In the genomic region with DNA sequence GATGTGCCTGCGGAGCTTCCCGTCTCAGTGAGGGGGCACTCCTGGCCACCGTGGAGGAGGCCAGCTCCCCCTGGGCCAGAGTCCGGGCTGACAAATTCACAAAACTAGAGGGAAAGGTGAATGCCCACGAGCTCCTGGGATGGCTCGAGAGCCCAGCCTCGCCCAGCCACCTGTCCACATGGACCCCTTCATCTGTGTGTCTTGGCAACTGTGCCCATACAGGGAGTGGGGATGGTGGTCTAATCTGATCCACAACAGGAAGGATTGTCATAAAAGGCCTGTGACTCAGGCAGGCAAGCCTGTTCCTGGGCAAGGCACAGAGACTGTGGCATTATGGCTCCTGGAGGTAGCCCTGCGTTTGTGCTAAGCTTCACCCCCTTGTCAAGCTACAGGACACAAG, we compare ENCODE assay signal across 32 cellular contexts. TPM values are rescaled to one million over a fixed set of nuclear protein-coding genes. Genes with fewer than 3 reads are reported as not detected.
DNase-seq lines count a peak whose midpoint lies in the region; ATAC-seq and TF ChIP-seq lines count a peak whose summit lies in the region.
"Had no signal": no experiment of that assay in that cellular context is flagged by ENCODE, and none has a peak within 500 bp of the region (broad histone marks: within the 10 kb centered on the region; RNA-seq: fewer than 3 reads in every experiment).

No MANE protein-coding gene starts in this region.

- H3K79me2 ChIP-seq in smooth muscle cell (ENCODE audit: low read depth) = peaks cover 9% of the 10 kb centered on the region

- no peak overlapping the region for H3K9ac ChIP-seq in BLaER1
- no peak overlapping the region for H3K9ac ChIP-seq in smooth muscle cell (ENCODE audit: low read depth)

- H3K36me3 ChIP-seq in BLaER1 (peaks cover 77% of the 10 kb centered on the region), smooth muscle cell (ENCODE audit: low read depth) (no peaks in the 10 kb centered on the region)

- H2AFZ ChIP-seq in smooth muscle cell (ENCODE audit: low read depth) = no peak overlapping the region

- peak overlapping the region; percentile 18; the same call in 1 of the 2 replicates for H3K27ac ChIP-seq in BLaER1
- peak overlapping the region; percentile 85 for H3K27ac ChIP-seq in smooth muscle cell (ENCODE audit: low read depth)
- H3K27ac ChIP-seq: A549, brain microvascular endothelial cell had no signal

- H3K9me3 Mint-ChIP-seq in chondrocyte (ENCODE audit: low read depth) = no peaks in the 10 kb centered on the region
- no peaks in the 10 kb centered on the region for H3K9me3 Mint-ChIP-seq in activated naive CD4-positive, alpha-beta T cell treated with anti-CD3 and anti-CD28 coated beads, Interleukin-2, amount 10 ng/mL, durations not matched to agents 7 days and 5 days
- H3K9me3 Mint-ChIP-seq: activated T-helper 1 cell treated with anti-CD3 and anti-CD28 coated beads, Interleukin-12 subunit alpha, Interleukin-12 subunit beta, Interleukin-2, Interleukin-4 antibody, amounts not matched to agents 30 ng/mL and 10 ng/mL and 1 ng/mL, durations not matched to agents 14 hours and 24 hours and 36 hours; effector memory CD8-positive, alpha-beta T cell; neural crest cell had no signal

- CTCF ChIA-PET in activated naive CD4-positive, alpha-beta T cell treated with anti-CD3 and anti-CD28 coated beads, Interleukin-2, amount 10 ng/mL, durations not matched to agents 7 days and 5 days (lab: Charles Lee) = no interaction called here

- DNase-seq in chondrocyte (ENCODE audit: low spot score) (no peak), lung microvascular endothelial cell (ENCODE audit: low read depth in 2 of 2) (peak; percentile 53 to 74), smooth muscle cell (lab: John Stamatoyannopoulos, UW; ENCODE audit: unreplicated experiment) (no peak), D341Med (ENCODE audit: low spot score) (no peak), T-helper 17 cell (no peak)
- DNase-seq in activated naive CD4-positive, alpha-beta T cell treated with anti-CD3 and anti-CD28 coated beads, Interleukin-2, amount 10 ng/mL, durations not matched to agents 7 days and 5 days = no peak
- DNase-seq: activated CD4-positive, alpha-beta T cell treated with anti-CD3 and anti-CD28 coated beads, Interleukin-2, amount 50 U/mL, for 48 hours; activated CD4-positive, CD25-positive, alpha-beta regulatory T cell; activated CD8-positive, alpha-beta memory T cell treated with anti-CD3 and anti-CD28 coated beads, Interleukin-2, amount 50 U/mL, for 4 hours; activated naive CD4-positive, alpha-beta T cell treated with anti-CD3 and anti-CD28 coated beads, Interleukin-2, amount 50 U/mL, for 16 hours; amniotic stem cell; brain microvascular endothelial cell; DMS79; effector memory CD8-positive, alpha-beta T cell; esophagus squamous epithelium; H7; left ventricle myocardium superior; NCI-H1105; NCI-H187 treated with DMSO at 0.1 percent for 48 hours; NCI-H2227 treated with DMSO at 0.1 percent for 48 hours; SHP77 treated with DMSO at 0.1 percent for 48 hours; stimulated activated CD4-positive, alpha-beta T cell treated with anti-CD3 and anti-CD28 coated beads, Interleukin-15, amount 100 ng/mL, for 24 hours; stimulated activated naive CD4-positive, alpha-beta T cell treated with Interleukin-2 at 50 U/mL for 16 hours; SW 1271; T1000 had no signal

- no peaks in the 10 kb centered on the region for H3K27me3 ChIP-seq in BLaER1
- H3K27me3 ChIP-seq in smooth muscle cell (ENCODE audit: low read depth) = no peaks in the 10 kb centered on the region
- H3K27me3 ChIP-seq: brain microvascular endothelial cell, esophagus squamous epithelium had no signal

- peaks cover 80% of the 10 kb centered on the region for H4K20me1 ChIP-seq in BLaER1
- H4K20me1 ChIP-seq in smooth muscle cell (ENCODE audit: low read depth) = peaks cover 66% of the 10 kb centered on the region

- H3K4me3 Mint-ChIP-seq in chondrocyte (ENCODE audit: unreplicated experiment) (no peak overlapping the region), T-helper 17 cell (no peak overlapping the region)
- no peak overlapping the region for H3K4me3 Mint-ChIP-seq in activated naive CD4-positive, alpha-beta T cell treated with anti-CD3 and anti-CD28 coated beads, Interleukin-2, amount 10 ng/mL, durations not matched to agents 7 days and 5 days
- H3K4me3 Mint-ChIP-seq: activated T-helper 1 cell treated with anti-CD3 and anti-CD28 coated beads, Interleukin-12 subunit alpha, Interleukin-12 subunit beta, Interleukin-2, Interleukin-4 antibody, amounts not matched to agents 30 ng/mL and 10 ng/mL and 1 ng/mL, durations not matched to agents 14 hours and 24 hours and 36 hours; effector memory CD8-positive, alpha-beta T cell; neural crest cell had no signal

- H3K4me2 ChIP-seq in BLaER1 (no peak overlapping the region), smooth muscle cell (peak overlapping the region; percentile 73)
- H3K4me2 ChIP-seq: A549 had no signal

- peaks cover 17% of the 10 kb centered on the region for H3F3A ChIP-seq in smooth muscle cell (ENCODE audit: low read depth)

- H3K4me1 Mint-ChIP-seq in chondrocyte (ENCODE audit: low read depth) = peaks cover 25% of the 10 kb centered on the region
- peaks cover 8% of the 10 kb centered on the region for H3K4me1 Mint-ChIP-seq in T-helper 17 cell
- no peaks in the 10 kb centered on the region for H3K4me1 Mint-ChIP-seq in activated naive CD4-positive, alpha-beta T cell treated with anti-CD3 and anti-CD28 coated beads, Interleukin-2, amount 10 ng/mL, durations not matched to agents 7 days and 5 days
- H3K4me1 Mint-ChIP-seq: neural crest cell had no signal

- H3K4me3 ChIP-seq in BLaER1 (no peak overlapping the region), smooth muscle cell (no peak overlapping the region)
- H3K4me3 ChIP-seq: A549, esophagus squamous epithelium, thoracic aorta had no signal

- H3K9me3 ChIP-seq in BLaER1 (no peaks in the 10 kb centered on the region), smooth muscle cell (replicated peaks; ENCODE audit: low read depth) (no peaks in the 10 kb centered on the region), T-helper 17 cell (ENCODE audit: control insufficient read depth, low read length, poor library complexity, severe bottlenecking) (no peaks in the 10 kb centered on the region)
- H3K9me3 ChIP-seq: A549, esophagus squamous epithelium, thoracic aorta had no signal

- H3K36me3 Mint-ChIP-seq in chondrocyte (ENCODE audit: low read depth) = peaks cover 1% of the 10 kb centered on the region
- peaks cover 2% of the 10 kb centered on the region for H3K36me3 Mint-ChIP-seq in T-helper 17 cell (ENCODE audit: low read depth)
- H3K36me3 Mint-ChIP-seq in activated naive CD4-positive, alpha-beta T cell treated with anti-CD3 and anti-CD28 coated beads, Interleukin-2, amount 10 ng/mL, durations not matched to agents 7 days and 5 days = peaks cover 23% of the 10 kb centered on the region

- no peaks in the 10 kb centered on the region for H3K27me3 Mint-ChIP-seq in chondrocyte (ENCODE audit: low read depth)
- no peaks in the 10 kb centered on the region for H3K27me3 Mint-ChIP-seq in T-helper 17 cell
- no peaks in the 10 kb centered on the region for H3K27me3 Mint-ChIP-seq in activated naive CD4-positive, alpha-beta T cell treated with anti-CD3 and anti-CD28 coated beads, Interleukin-2, amount 10 ng/mL, durations not matched to agents 7 days and 5 days
- H3K27me3 Mint-ChIP-seq: effector memory CD8-positive, alpha-beta T cell had no signal

- 94% methylated on average over 8 of the region's 8 CpGs for WGBS in smooth muscle cell (ENCODE audit: low lambda C conversion rate)

- H3K27ac Mint-ChIP-seq in chondrocyte (ENCODE audit: unreplicated experiment) (peak overlapping the region; percentile 54), T-helper 17 cell (no peak overlapping the region)
- H3K27ac Mint-ChIP-seq in activated naive CD4-positive, alpha-beta T cell treated with anti-CD3 and anti-CD28 coated beads, Interleukin-2, amount 10 ng/mL, durations not matched to agents 7 days and 5 days = no peak overlapping the region
- H3K27ac Mint-ChIP-seq: activated T-helper 1 cell treated with anti-CD3 and anti-CD28 coated beads, Interleukin-12 subunit alpha, Interleukin-12 subunit beta, Interleukin-2, Interleukin-4 antibody, amounts not matched to agents 30 ng/mL and 10 ng/mL and 1 ng/mL, durations not matched to agents 14 hours and 24 hours and 36 hours had no signal

- peaks cover 46% of the 10 kb centered on the region for H3K4me1 ChIP-seq in BLaER1
- H3K4me1 ChIP-seq in smooth muscle cell (ENCODE audit: low read depth) = peaks cover 16% of the 10 kb centered on the region
- H3K4me1 ChIP-seq: A549 had no signal

- ATAC-seq in HG03342 (IDR thresholded peaks at IDR 0.05; ENCODE audit: unreplicated experiment) = no peak
- ATAC-seq in T-helper 17 cell = no peak
- ATAC-seq: A549; effector memory CD8-positive, alpha-beta T cell; Panc1 had no signal

- TF ChIP-seq CTCF in chondrocyte (IDR thresholded peaks at IDR 0.05) (no peak), smooth muscle cell (IDR thresholded peaks at IDR 0.05; ENCODE audit: borderline replicate concordance, insufficient read depth, poor library complexity, severe bottlenecking) (no peak)

RNA-seq across cellular contexts. Expression of gene CAPS, which starts 19.9 kb away (rescaled TPM):
- 7.2 to 11.9 TPM (median 10.5 TPM) in 3 replicates for total RNA-seq in chondrocyte
- 2.4 and 4.6 TPM in 2 replicates for total RNA-seq in lung microvascular endothelial cell
- total RNA-seq in smooth muscle cell = 4.6 and 17.3 TPM in 2 replicates
- 5.1 and 13.0 TPM in 2 replicates for polyA plus RNA-seq in smooth muscle cell
- 10 to 100 TPM; 41.0 to 47.1 TPM for total RNA-seq in T-helper 17 cell

RNA-seq across cellular contexts. Expression of gene VMAC, which starts 29.3 kb away (rescaled TPM):
- total RNA-seq in chondrocyte (5.6 to 6.5 TPM (median 6.1 TPM) in 3 replicates), lung microvascular endothelial cell (3.9 and 7.7 TPM in 2 replicates), smooth muscle cell (0.36 and 3.6 TPM in 2 replicates), T-helper 17 cell (10 to 100 TPM; 24.6 TPM)
- polyA plus RNA-seq in smooth muscle cell = 0.95 and 2.6 TPM in 2 replicates

RNA-seq across cellular contexts. Expression of gene NDUFA11, which starts 30.4 kb away (rescaled TPM):
- total RNA-seq in chondrocyte (202 to 224 TPM (median 204 TPM) in 3 replicates), lung microvascular endothelial cell (219 and 282 TPM in 2 replicates), smooth muscle cell (169 and 209 TPM in 2 replicates), T-helper 17 cell (100 to 1,000 TPM; 102 to 108 TPM)
- polyA plus RNA-seq in smooth muscle cell = 487 and 493 TPM in 2 replicates

RNA-seq across cellular contexts. Expression of gene RANBP3, which starts 43.9 kb away (rescaled TPM):
- total RNA-seq in chondrocyte = 53.5 to 65.5 TPM (median 57.7 TPM) in 3 replicates
- total RNA-seq in lung microvascular endothelial cell = 18.5 and 25.4 TPM in 2 replicates
- total RNA-seq in smooth muscle cell = 45.3 and 65.8 TPM in 2 replicates
- polyA plus RNA-seq in smooth muscle cell = 11.7 and 13.4 TPM in 2 replicates
- total RNA-seq in T-helper 17 cell = 10 to 100 TPM; 76.8 to 86.9 TPM

Comparison
In these comparisons a context has a peak if more than half of its experiments do, and no peak if none do; other contexts are left out.
1. DNase-seq: peak in lung microvascular endothelial cell (2 of 2); none in chondrocyte (single experiment), smooth muscle cell (single experiment), D341Med (single experiment), T-helper 17 cell (0 of 3) and activated naive CD4-positive, alpha-beta T cell treated with anti-CD3 and anti-CD28 coated beads, Interleukin-2, amount 10 ng/mL, durations not matched to agents 7 days and 5 days (single experiment).